Comparison of ENCODE assay signal across 8 cellular contexts in the genomic region with DNA sequence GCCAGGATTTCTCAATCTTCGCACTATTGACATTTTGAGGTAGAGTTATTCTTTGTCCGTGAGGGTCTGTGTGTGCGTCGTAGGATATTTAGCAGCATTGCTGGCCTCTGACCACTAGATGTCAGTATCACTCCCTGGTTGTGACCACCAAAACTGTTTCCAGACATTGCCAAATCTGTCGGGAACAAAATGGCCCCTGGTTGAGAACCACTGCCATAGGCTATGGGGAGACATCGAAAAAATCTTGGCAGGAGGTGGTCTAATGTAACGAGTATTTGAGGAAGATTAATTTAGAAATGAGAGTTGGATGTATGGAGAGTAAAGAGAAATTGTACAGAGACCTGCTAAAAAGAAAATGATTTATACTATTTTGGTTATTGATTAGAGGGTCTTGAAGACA.
A peak's percentile ranks its signal among the peaks of the same experiment; 100 is the strongest.
DNase-seq lines count a peak whose midpoint lies in the region; ATAC-seq and TF ChIP-seq lines count a peak whose summit lies in the region.

No MANE protein-coding gene starts in this region.

- TF ChIP-seq CTCF in OCI-LY7 (conservative IDR thresholded peaks at IDR 0.05; ENCODE audit: low read length) (peak; percentile 81), heart left ventricle (IDR thresholded peaks at IDR 0.05) (peak; percentile 62 to 81 (median 73)), progenitor cell of endocrine pancreas (IDR thresholded peaks at IDR 0.05; ENCODE audit: unreplicated experiment) (peak; percentile 77)

- peaks cover 4% of the 10 kb centered on the region for H3K4me1 ChIP-seq in OCI-LY7 (ENCODE audit: insufficient read depth, low read length, poor library complexity, severe bottlenecking)
- H3K4me1 ChIP-seq in heart left ventricle: peaks cover 0 to 4% (median 0%) of the 10 kb centered on the region in 12 donors

- no peak for ATAC-seq in activated naive CD8-positive, alpha-beta T cell treated with anti-CD3 and anti-CD28 coated beads, Interleukin-2, amount 50 U/mL, for 24 hours
- peak; percentile 37 to 77 (median 59) for ATAC-seq in heart left ventricle
- no peak for ATAC-seq in GM21737 (IDR thresholded peaks at IDR 0.05; ENCODE audit: unreplicated experiment)

- 16 to 20% (median 19%) methylated on average over 7 of the region's 7 CpGs for WGBS in heart left ventricle, 4 donors

- no peak overlapping the region for H3K4me3 Mint-ChIP-seq in activated naive CD8-positive, alpha-beta T cell treated with anti-CD3 and anti-CD28 coated beads, Interleukin-2, amount 50 U/mL, for 24 hours
- no peak overlapping the region for H3K4me3 Mint-ChIP-seq in progenitor cell of endocrine pancreas (ENCODE audit: low read depth)

- H3K27ac Mint-ChIP-seq in activated naive CD8-positive, alpha-beta T cell treated with anti-CD3 and anti-CD28 coated beads, Interleukin-2, amount 50 U/mL, for 24 hours: peak overlapping the region; percentile 18
- no peak overlapping the region for H3K27ac Mint-ChIP-seq in progenitor cell of endocrine pancreas

- TF ChIP-seq POLR2A in heart left ventricle (IDR thresholded peaks at IDR 0.05): no peak

- POLR2A ChIA-PET in OCI-LY7 (lab: Charles Lee): no interaction called here

- H3K27ac ChIP-seq in OCI-LY7 (ENCODE audit: low read depth, low read length, poor library complexity, severe bottlenecking) (no peak overlapping the region), heart left ventricle (peak overlapping the region in 1 of 12 donors; percentile 36)

- peaks cover 16% of the 10 kb centered on the region for H3K4me1 Mint-ChIP-seq in activated naive CD8-positive, alpha-beta T cell treated with anti-CD3 and anti-CD28 coated beads, Interleukin-2, amount 50 U/mL, for 24 hours
- no peaks in the 10 kb centered on the region for H3K4me1 Mint-ChIP-seq in progenitor cell of endocrine pancreas (ENCODE audit: low read depth)

- no peak overlapping the region for H2AFZ ChIP-seq in OCI-LY7 (ENCODE audit: low read length)

- peaks cover 12% of the 10 kb centered on the region for H3K36me3 Mint-ChIP-seq in activated naive CD8-positive, alpha-beta T cell treated with anti-CD3 and anti-CD28 coated beads, Interleukin-2, amount 50 U/mL, for 24 hours (ENCODE audit: low read depth)
- peaks cover 1% of the 10 kb centered on the region for H3K36me3 Mint-ChIP-seq in progenitor cell of endocrine pancreas (ENCODE audit: insufficient read depth)

- no peaks in the 10 kb centered on the region for H3K9me3 Mint-ChIP-seq in activated naive CD8-positive, alpha-beta T cell treated with anti-CD3 and anti-CD28 coated beads, Interleukin-2, amount 50 U/mL, for 24 hours
- H3K9me3 Mint-ChIP-seq in progenitor cell of endocrine pancreas (ENCODE audit: low read depth): no peaks in the 10 kb centered on the region

- no peaks in the 10 kb centered on the region for H3K27me3 Mint-ChIP-seq in activated naive CD8-positive, alpha-beta T cell treated with anti-CD3 and anti-CD28 coated beads, Interleukin-2, amount 50 U/mL, for 24 hours
- H3K27me3 Mint-ChIP-seq in progenitor cell of endocrine pancreas: no peaks in the 10 kb centered on the region

- H4K20me1 ChIP-seq in OCI-LY7 (ENCODE audit: insufficient read depth, low read length): no peaks in the 10 kb centered on the region

- no peak overlapping the region for H3K4me3 ChIP-seq in OCI-LY7 (ENCODE audit: low read depth, low read length, poor library complexity, severe bottlenecking)
- H3K4me3 ChIP-seq in heart left ventricle: peak overlapping the region in 2 of 12 donors; percentile 4 to 24

- H3K27me3 ChIP-seq in heart left ventricle: peaks cover 0 to 5% (median 0%) of the 10 kb centered on the region in 9 donors

- DNase-seq in NOMO-1 (lab: John Stamatoyannopoulos, UW; ENCODE audit: unreplicated experiment in 2 of 2) (peak; percentile 31 to 63), NOMO-1 treated with dmso at 0.1 percent for 144 hours (lab: John Stamatoyannopoulos, UW; ENCODE audit: unreplicated experiment) (no peak), HS-5 (ENCODE audit: low read depth) (peak; percentile 9), OCI-LY7 (ENCODE audit: low spot score) (peak; percentile 43), heart left ventricle (peak in 3 of 5 donors; percentile 10 to 38 (median 22)), progenitor cell of endocrine pancreas (ENCODE audit: low spot score, unreplicated experiment) (peak; percentile 18)
- peak; percentile 21 for DNase-seq in activated naive CD8-positive, alpha-beta T cell treated with anti-CD3 and anti-CD28 coated beads, Interleukin-2, amount 50 U/mL, for 24 hours

- H3K4me2 ChIP-seq in OCI-LY7 (ENCODE audit: low read length): no peak overlapping the region

- H3K36me3 ChIP-seq in OCI-LY7 (ENCODE audit: insufficient read depth, low read length): peaks cover 12% of the 10 kb centered on the region
- H3K36me3 ChIP-seq in heart left ventricle: peaks cover 0 to 22% (median 6%) of the 10 kb centered on the region in 9 donors

- H3K9me3 ChIP-seq in OCI-LY7 (ENCODE audit: low read length) (no peaks in the 10 kb centered on the region), heart left ventricle (no peaks in the 10 kb centered on the region)

- intact Hi-C loops in OCI-LY7 (cut with micrococcal nuclease; ENCODE audit: unreplicated experiment) (loop anchor here (5.0 to 10.0 kb wide), 2 partner anchors 107 to 259 kb away; partner anchors contain the start of genes DOCK11 and WDR44), heart left ventricle (cut with DNase I) (loop anchor here in 5 of 10 donors (2.0 to 10.0 kb wide), 4 partner anchors 139 to 203 kb away; no protein-coding TSS in a partner anchor)

- CTCF ChIA-PET in OCI-LY7 (lab: Charles Lee; ENCODE audit: unreplicated experiment): no interaction called here

- no peaks in the 10 kb centered on the region for H3K79me2 ChIP-seq in OCI-LY7 (ENCODE audit: insufficient read depth, low read depth, low read length)

- no TSS peak for BruUV-seq in OCI-LY7 (replicated peaks; lab: Mats Ljungman, UMichigan)

- H3K9me2 ChIP-seq in OCI-LY7 (ENCODE audit: insufficient read depth, low read length): no peaks in the 10 kb centered on the region

Comparison
In these comparisons a context has a peak if more than half of its experiments do, and no peak if none do; other contexts are left out.
1. ATAC-seq: peak in heart left ventricle (4 of 4); none in activated naive CD8-positive, alpha-beta T cell treated with anti-CD3 and anti-CD28 coated beads, Interleukin-2, amount 50 U/mL, for 24 hours (single experiment) and GM21737 (single experiment).
2. Peak in every context shown above with its lines, with median percentiles within 50 percentile points of each other: CTCF ChIP-seq.